Comparison of ENCODE assay signal across 8 cellular contexts in the genomic region with DNA sequence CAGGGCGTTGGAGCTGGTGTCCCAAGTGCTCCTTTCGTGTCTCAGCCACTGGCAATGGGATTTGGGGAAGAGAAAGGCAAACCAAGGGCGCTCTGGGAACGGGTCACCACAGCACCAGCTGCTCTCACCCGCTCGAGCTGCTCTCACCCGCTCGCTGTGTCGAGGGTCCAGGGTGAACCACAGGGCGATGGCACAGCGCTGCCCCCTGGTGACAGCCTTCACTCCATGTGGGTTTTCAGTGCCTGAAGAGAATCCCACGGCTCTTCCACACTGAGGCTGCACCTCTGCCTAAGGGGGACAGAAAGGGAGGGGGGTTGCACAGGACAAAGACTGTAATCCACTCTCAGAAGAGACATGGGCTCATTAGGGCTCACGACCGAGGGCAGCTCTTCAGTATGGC. TPM values are rescaled to one million over a fixed set of nuclear protein-coding genes. Genes with fewer than 3 reads are reported as not detected.
A peak's percentile ranks its signal among the peaks of the same experiment; 100 is the strongest.
DNase-seq lines count a peak whose midpoint lies in the region; ATAC-seq and TF ChIP-seq lines count a peak whose summit lies in the region.

No MANE protein-coding gene starts in this region.

- dilution Hi-C loops in mammary epithelial cell (cut with HindIII; ENCODE audit: low sequenced_read_pairs): no loop called here

- H3F3A ChIP-seq in GM23248 (ENCODE audit: insufficient read depth): peaks cover 15% of the 10 kb centered on the region

- POLR2A ChIA-PET in T-cell (lab: Charles Lee): interaction anchor here in 1 of 2 donors (0.5 kb wide), 1 partner anchor 19 kb away, joined by 6 read pairs; no protein-coding TSS in a partner anchor

- H3K4me1 Mint-ChIP-seq in T-cell: no peaks in the 10 kb centered on the region
- H3K4me1 Mint-ChIP-seq in stimulated activated naive CD8-positive, alpha-beta T cell treated with anti-CD3 and anti-CD28 coated beads, Interleukin-15, amount 100 ng/mL, for 72 hours: peaks cover 5% of the 10 kb centered on the region

- no peak overlapping the region for H3K4me3 Mint-ChIP-seq in T-cell
- H3K4me3 Mint-ChIP-seq in stimulated activated naive CD8-positive, alpha-beta T cell treated with anti-CD3 and anti-CD28 coated beads, Interleukin-15, amount 100 ng/mL, for 72 hours: no peak overlapping the region

- CTCF ChIA-PET in T-cell (lab: Charles Lee): interaction anchor here in 1 of 2 donors (0.9 kb wide), 1 partner anchor 169 kb away, joined by 4 read pairs; no protein-coding TSS in a partner anchor
- CTCF ChIA-PET in mammary epithelial cell (lab: Charles Lee; ENCODE audit: low non-redundant PET): no interaction called here

- TF ChIP-seq CTCF in mammary epithelial cell (conservative IDR thresholded peaks at IDR 0.05 in 1 of 2, IDR thresholded peaks at IDR 0.05 in 1 of 2; ENCODE audit: extremely low read depth in 1 of 2, insufficient read depth in 1 of 2, low read depth in 1 of 2, low read length in 2 of 2): peak; percentile 43 to 79
- peak; percentile 51 to 62 (median 54) for TF ChIP-seq CTCF in right lobe of liver (IDR thresholded peaks at IDR 0.05)

- peaks cover 20% of the 10 kb centered on the region for H3K36me3 ChIP-seq in GM23248 (ENCODE audit: low read depth)
- H3K36me3 ChIP-seq in mammary epithelial cell (ENCODE audit: insufficient read depth, low read length): peaks cover 1% of the 10 kb centered on the region
- peaks cover 0 to 18% (median 7%) of the 10 kb centered on the region in 4 donors for H3K36me3 ChIP-seq in right lobe of liver

- WGBS in GM23248 (ENCODE audit: low coverage in 1 of 2, low lambda C conversion rate in 2 of 2, missing lambda C conversion rate in 2 of 2), 2 experiments: 73 to 76% methylated on average over 14 of the region's 14 CpGs
- WGBS in mammary epithelial cell (ENCODE audit: low coverage, missing lambda C conversion rate): 51% methylated on average over 13 of the region's 14 CpGs
- WGBS in right lobe of liver (ENCODE audit: insufficient coverage, low coverage, low lambda C conversion rate, missing lambda C conversion rate): 20% methylated on average over 1 of the region's 14 CpGs

- H3K27ac ChIP-seq in GM23248 (no peak overlapping the region), mammary epithelial cell (ENCODE audit: insufficient read depth, low read depth, low read length) (no peak overlapping the region), right lobe of liver (no peak overlapping the region)

- no peak for TF ChIP-seq POLR2A in right lobe of liver (IDR thresholded peaks at IDR 0.05)

- H2AFZ ChIP-seq in GM23248: no peak overlapping the region
- no peak overlapping the region for H2AFZ ChIP-seq in mammary epithelial cell (ENCODE audit: low read depth, low read length)

- no peaks in the 10 kb centered on the region for H3K27me3 Mint-ChIP-seq in T-cell
- H3K27me3 Mint-ChIP-seq in stimulated activated naive CD8-positive, alpha-beta T cell treated with anti-CD3 and anti-CD28 coated beads, Interleukin-15, amount 100 ng/mL, for 72 hours: no peaks in the 10 kb centered on the region

- H3K4me1 ChIP-seq in GM23248 (ENCODE audit: insufficient read depth): no peaks in the 10 kb centered on the region
- peaks cover 17% of the 10 kb centered on the region for H3K4me1 ChIP-seq in mammary epithelial cell (ENCODE audit: insufficient read depth, low read length)
- no peaks in the 10 kb centered on the region for H3K4me1 ChIP-seq in right lobe of liver

- H3K27me3 ChIP-seq in GM23248 (replicated peaks; ENCODE audit: insufficient read depth): no peaks in the 10 kb centered on the region
- H3K27me3 ChIP-seq in mammary epithelial cell (ENCODE audit: insufficient read depth, low read length): no peaks in the 10 kb centered on the region
- no peaks in the 10 kb centered on the region for H3K27me3 ChIP-seq in right lobe of liver

- BruUV-seq in mammary epithelial cell (replicated peaks; lab: Mats Ljungman, UMichigan): no TSS peak

- ATAC-seq in T-cell (replicated peaks in 1 of 4): peak in 3 of 4 experiments; percentile 35 to 60 (median 51)
- ATAC-seq in right lobe of liver: peak; percentile 59 to 70 (median 60)
- ATAC-seq in stimulated activated naive CD8-positive, alpha-beta T cell treated with anti-CD3 and anti-CD28 coated beads, Interleukin-15, amount 100 ng/mL, for 72 hours: no peak

- peaks cover 0 to 5% (median 0%) of the 10 kb centered on the region in 3 donors for H3K9me3 Mint-ChIP-seq in T-cell
- peaks cover 0 to 5% of the 10 kb centered on the region in 2 donors for H3K9me3 Mint-ChIP-seq in stimulated activated naive CD8-positive, alpha-beta T cell treated with anti-CD3 and anti-CD28 coated beads, Interleukin-15, amount 100 ng/mL, for 72 hours

- H3K4me2 ChIP-seq in GM23248 (ENCODE audit: unreplicated experiment) (no peak overlapping the region), mammary epithelial cell (ENCODE audit: insufficient read depth, low read depth, low read length) (no peak overlapping the region)

- H3K9ac ChIP-seq in GM23248: no peak overlapping the region
- no peak overlapping the region for H3K9ac ChIP-seq in mammary epithelial cell (ENCODE audit: insufficient read depth, low read length)

- H3K9me2 ChIP-seq in GM23248 (ENCODE audit: insufficient read depth): no peaks in the 10 kb centered on the region

- in situ Hi-C loops in GM23248 (cut with MboI): no loop called here
- in situ Hi-C loops in mammary epithelial cell (cut with MboI; ENCODE audit: low sequenced_read_pairs in 2 of 2): loop anchor here in 1 of 2 donors (25.0 kb wide), 1 partner anchor 160 kb away; no protein-coding TSS in a partner anchor

- H3K4me3 ChIP-seq in GM23248 (no peak overlapping the region), mammary epithelial cell (replicated peaks in 1 of 3; ENCODE audit: insufficient read depth in 1 of 3, low read depth in 2 of 3, low read length in 3 of 3) (no peak overlapping the region), right lobe of liver (no peak overlapping the region)

- intact Hi-C loops in mammary epithelial cell (cut with micrococcal nuclease) (loop anchor here (1.0 to 2.0 kb wide), 2 partner anchors 169 to 600 kb away; no protein-coding TSS in a partner anchor), right lobe of liver (cut with DNase I) (loop anchor here in 1 of 2 donors (10.0 kb wide), 1 partner anchor 162 kb away; no protein-coding TSS in a partner anchor)

- no peaks in the 10 kb centered on the region for H3K9me3 ChIP-seq in GM23248 (ENCODE audit: low read depth)
- no peaks in the 10 kb centered on the region for H3K9me3 ChIP-seq in mammary epithelial cell (replicated peaks; ENCODE audit: insufficient read depth, low read length)
- no peaks in the 10 kb centered on the region for H3K9me3 ChIP-seq in right lobe of liver

- H3K27ac Mint-ChIP-seq in T-cell: no peak overlapping the region
- no peak overlapping the region for H3K27ac Mint-ChIP-seq in stimulated activated naive CD8-positive, alpha-beta T cell treated with anti-CD3 and anti-CD28 coated beads, Interleukin-15, amount 100 ng/mL, for 72 hours

- H3K36me3 Mint-ChIP-seq in T-cell: peaks cover 33% of the 10 kb centered on the region

- DNase-seq in AG08396 (ENCODE audit: low spot score) (peak; percentile 62), GM23248 (peak; percentile 33), T-cell (peak in 28 of 34 experiments; percentile 9 to 53 (median 32)), mammary epithelial cell (no peak), right lobe of liver (peak in 2 of 3 donors; percentile 35 to 45), epidermal melanocyte (ENCODE audit: insufficient read length, low spot score) (no peak), middle frontal gyrus (ENCODE audit: extremely low spot score, low spot score) (no peak)
- DNase-seq in stimulated activated naive CD8-positive, alpha-beta T cell treated with anti-CD3 and anti-CD28 coated beads, Interleukin-15, amount 100 ng/mL, for 72 hours: peak; percentile 19 to 29

- H3K79me2 ChIP-seq in GM23248 (ENCODE audit: insufficient read depth): 0 out of 2 replicates have a peak, but pooled peaks cover 2% of the 10 kb centered on the region
- no peaks in the 10 kb centered on the region for H3K79me2 ChIP-seq in mammary epithelial cell (ENCODE audit: insufficient read depth, low read length)

- no peaks in the 10 kb centered on the region for H4K20me1 ChIP-seq in GM23248 (ENCODE audit: insufficient read depth)
- no peaks in the 10 kb centered on the region for H4K20me1 ChIP-seq in mammary epithelial cell (ENCODE audit: insufficient read depth, low read length)

RNA-seq across cellular contexts. Expression of a gene that starts 7.1 kb away (rescaled TPM):
- not detected in 2 replicates for total RNA-seq in GM23248 (2014; rRNA removed; shearing (Covaris generic))
- polyA plus RNA-seq in GM23248 (2016; fragmentation: Nextera tagmentation; extraction: Ambion mirVana) (not detected in 2 replicates), mammary epithelial cell (0.10 TPM)
- total RNA-seq in T-cell (under 1 TPM in 1 of 5 donors, not detected in 4; 0.18 TPM), mammary epithelial cell (1 to 10 TPM in 1 of 2 donors, not detected in 1; 2.5 TPM), right lobe of liver (1 to 10 TPM in 1 of 6 experiments, not detected in 5; 1.0 TPM)
- polyA minus RNA-seq in mammary epithelial cell: not detected

RNA-seq across cellular contexts. Expression of a gene that starts 19.7 kb away (rescaled TPM):
- 222 and 257 TPM in 2 replicates for total RNA-seq in GM23248 (2014; rRNA removed; shearing (Covaris generic))
- 194 and 197 TPM in 2 replicates for polyA plus RNA-seq in GM23248 (2016; fragmentation: Nextera tagmentation; extraction: Ambion mirVana)
- 10 to 100 TPM; 23.5 to 62.9 (median 58.3) TPM for total RNA-seq in T-cell
- 10 to 100 TPM; 40.1 to 44.0 TPM for total RNA-seq in mammary epithelial cell
- polyA plus RNA-seq in mammary epithelial cell: 42.5 TPM
- 30.0 TPM for polyA minus RNA-seq in mammary epithelial cell
- total RNA-seq in right lobe of liver: 10 to 100 TPM; 19.7 to 25.3 (median 21.6) TPM

RNA-seq across cellular contexts. Expression of a gene that starts 19.9 kb away (rescaled TPM):
- total RNA-seq in GM23248 (2014; rRNA removed; shearing (Covaris generic)): 2.7 and 3.4 TPM in 2 replicates
- 8.1 and 10.5 TPM in 2 replicates for polyA plus RNA-seq in GM23248 (2016; fragmentation: Nextera tagmentation; extraction: Ambion mirVana)
- total RNA-seq in T-cell: 10 to 100 TPM; 12.4 to 15.3 (median 13.9) TPM
- total RNA-seq in mammary epithelial cell: 10 to 100 TPM in 1 of 2 donors, 1 to 10 TPM in 1; 4.0 to 11.0 TPM
- polyA plus RNA-seq in mammary epithelial cell: 5.8 TPM
- not detected for polyA minus RNA-seq in mammary epithelial cell
- 1 to 10 TPM; 4.7 to 6.4 (median 5.3) TPM for total RNA-seq in right lobe of liver

RNA-seq across cellular contexts. Expression of a gene that starts 37.7 kb away (rescaled TPM):
- total RNA-seq in GM23248 (2014; rRNA removed; shearing (Covaris generic)): not detected in 2 replicates
- polyA plus RNA-seq in GM23248 (2016; fragmentation: Nextera tagmentation; extraction: Ambion mirVana): 0.14 TPM in 1 of 2 replicates, not detected in the other
- total RNA-seq in T-cell: 1 to 10 TPM in 2 of 5 donors, under 1 TPM in 3; 0.20 to 1.7 (median 0.88) TPM
- total RNA-seq in mammary epithelial cell: under 1 TPM in 1 of 2 donors, not detected in 1; 0.16 TPM
- polyA plus RNA-seq in mammary epithelial cell: 0.02 TPM
- polyA minus RNA-seq in mammary epithelial cell: not detected
- under 1 TPM in 1 of 6 experiments, not detected in 5; 0.07 TPM for total RNA-seq in right lobe of liver

Comparison
In these comparisons a context has a peak if more than half of its experiments do, and no peak if none do; other contexts are left out.
1. DNase-seq: peak in AG08396 (single experiment), GM23248 (single experiment), T-cell (28 of 34), right lobe of liver (2 of 3) and stimulated activated naive CD8-positive, alpha-beta T cell treated with anti-CD3 and anti-CD28 coated beads, Interleukin-15, amount 100 ng/mL, for 72 hours (2 of 2); none in mammary epithelial cell (single experiment), epidermal melanocyte (single experiment) and middle frontal gyrus (single experiment).